ENCODE assay signal across 19 cellular contexts in the genomic region with DNA sequence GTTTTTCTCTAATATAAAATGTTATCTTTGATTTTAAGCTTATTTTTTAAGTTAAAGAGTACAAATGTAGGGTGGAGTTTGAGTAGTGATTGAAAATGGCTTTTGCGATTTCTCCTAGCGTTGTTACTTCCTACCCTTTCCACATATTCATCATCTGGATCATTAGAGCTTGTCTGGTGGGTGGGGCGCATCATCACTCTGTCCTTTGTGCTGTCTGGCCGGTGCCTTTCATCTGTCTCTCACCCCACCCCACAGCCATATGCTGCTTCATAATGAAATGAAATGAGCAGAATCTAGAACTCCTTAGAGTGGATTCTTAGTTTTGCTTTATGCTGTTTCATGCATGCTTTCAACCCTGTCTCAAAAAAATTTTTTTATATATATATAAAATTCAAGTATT. TPM values are rescaled to one million over a fixed set of nuclear protein-coding genes. Genes with fewer than 3 reads are reported as not detected.
DNase-seq lines count a peak whose midpoint lies in the region; TF ChIP-seq lines count a peak whose summit lies in the region.
"Had no signal": no experiment of that assay in that cellular context is flagged by ENCODE, and none has a peak within 500 bp of the region (broad histone marks: within the 10 kb centered on the region; RNA-seq: fewer than 3 reads in every experiment).

No MANE protein-coding gene starts in this region.

- H3K36me3 ChIP-seq in colonic mucosa = peaks cover 3% of the 10 kb centered on the region

- H3K27ac ChIP-seq in colonic mucosa (no peak overlapping the region), coronary artery (no peak overlapping the region)
- H3K27ac ChIP-seq: SJCRH30 had no signal

- TF ChIP-seq CTCF in colonic mucosa (IDR thresholded peaks at IDR 0.05) (no peak), type B pancreatic cell (conservative IDR thresholded peaks at IDR 0.05) (no peak), coronary artery (IDR thresholded peaks at IDR 0.05) (no peak)

- peak overlapping the region; percentile 63 for H3K27ac Mint-ChIP-seq in type B pancreatic cell

- no peaks in the 10 kb centered on the region for H3K9me3 ChIP-seq in colonic mucosa
- H3K9me3 ChIP-seq: Caco-2, SJCRH30 had no signal

- intact Hi-C loops in colonic mucosa (cut with DNase I) = no loop called here

- no peak overlapping the region for H3K9ac ChIP-seq in colonic mucosa (ENCODE audit: low read depth in 2 of 2, low read length in 2 of 2)

- DNase-seq in NCI-H82 (lab: John Stamatoyannopoulos, UW) = peak; percentile 44
- DNase-seq in NCI-H82 treated with DMSO at 0.1 percent for 48 hours (lab: John Stamatoyannopoulos, UW; ENCODE audit: unreplicated experiment) = no peak
- peak; percentile 35 for DNase-seq in NCI-H69 (lab: John Stamatoyannopoulos, UW)
- DNase-seq in colonic mucosa = peak; percentile 7
- DNase-seq in type B pancreatic cell (ENCODE audit: extremely low spot score, unreplicated experiment) = peak; percentile 29
- DNase-seq in NK-92 (lab: John Stamatoyannopoulos, UW; ENCODE audit: unreplicated experiment) = no peak
- no peak for DNase-seq in coronary artery (ENCODE audit: low spot score)
- DNase-seq in NK-92 treated with Interleukin-12 subunit alpha and Interleukin-12 subunit beta, amount 100 ng/mL, for 24 hours (lab: John Stamatoyannopoulos, UW) = no peak
- DNase-seq: 8988T, Caco-2, DMS79, IMR-90, Kasumi-1, NCI-H774, OCI-M1, RPMI8226, SJCRH30 had no signal

- H3K36me3 Mint-ChIP-seq in type B pancreatic cell = peaks cover 30% of the 10 kb centered on the region

- no peaks in the 10 kb centered on the region for H3K27me3 ChIP-seq in colonic mucosa
- H3K27me3 ChIP-seq: SJCRH30 had no signal

- no peaks in the 10 kb centered on the region for H3K4me1 ChIP-seq in colonic mucosa
- H3K4me1 ChIP-seq: Caco-2, SJCRH30 had no signal

- peaks cover 6% of the 10 kb centered on the region for H3K4me1 Mint-ChIP-seq in type B pancreatic cell (ENCODE audit: unreplicated experiment)
- H3K4me1 Mint-ChIP-seq: CD14-positive monocyte had no signal

- H3K4me3 Mint-ChIP-seq in type B pancreatic cell = no peak overlapping the region
- H3K4me3 Mint-ChIP-seq: CD14-positive monocyte had no signal

- H3K4me3 ChIP-seq in colonic mucosa = no peak overlapping the region
- H3K4me3 ChIP-seq in coronary artery = no peak overlapping the region
- H3K4me3 ChIP-seq: GM12878, SJCRH30 had no signal

- no peaks in the 10 kb centered on the region for H3K27me3 Mint-ChIP-seq in type B pancreatic cell

- H3K9me3 Mint-ChIP-seq in type B pancreatic cell = no peaks in the 10 kb centered on the region
- H3K9me3 Mint-ChIP-seq: CD14-positive monocyte had no signal

RNA-seq across cellular contexts. Expression of gene ATP1B3, which starts 44.3 kb away (rescaled TPM):
- total RNA-seq in colonic mucosa (100 to 1,000 TPM; 231 to 374 TPM), type B pancreatic cell (ENCODE audit: low replicate concordance) (127 and 135 TPM in 2 replicates)

Comparison
In these comparisons a context has a peak if more than half of its experiments do, and no peak if none do; other contexts are left out.
1. DNase-seq: peak in NCI-H82 (single experiment), NCI-H69 (single experiment), colonic mucosa (single experiment) and type B pancreatic cell (single experiment); none in NCI-H82 treated with DMSO at 0.1 percent for 48 hours (single experiment), NK-92 (single experiment), coronary artery (single experiment) and NK-92 treated with Interleukin-12 subunit alpha and Interleukin-12 subunit beta, amount 100 ng/mL, for 24 hours (single experiment).